In the genomic region with DNA sequence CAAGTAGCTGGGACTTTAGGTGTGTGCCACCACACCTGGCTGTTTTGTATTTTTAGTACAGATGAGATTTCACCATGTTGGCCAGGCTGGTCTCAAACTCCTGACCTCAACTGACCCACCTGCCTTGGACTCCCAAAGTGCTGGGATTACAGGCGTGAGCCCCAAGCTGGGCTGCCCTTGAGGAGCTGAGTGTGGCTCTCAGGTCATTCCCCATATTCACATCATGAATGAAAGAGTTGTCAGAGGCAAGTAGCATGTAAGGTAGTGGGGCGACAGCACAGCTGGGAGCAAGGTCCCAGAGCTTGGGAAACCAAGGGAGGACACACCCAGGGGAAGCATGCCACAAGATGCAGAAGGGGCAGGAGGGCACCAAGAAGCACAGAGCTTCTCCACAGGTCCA, we compare ENCODE assay signal across 1 cellular context.
TF ChIP-seq lines count a peak whose summit lies in the region.

No MANE protein-coding gene starts in this region.

TF ChIP-seq in GM12878, 131 proteins besides CTCF, POLR2A, EP300 and RAD21:
- TF ChIP-seq PML (IDR thresholded peaks at IDR 0.05; ENCODE audit: low read length) (0 out of 2 replicates have a peak, but pooled peaks have one; percentile 15), HDAC2 (IDR thresholded peaks at IDR 0.05) (no peak)
